In the genomic region with DNA sequence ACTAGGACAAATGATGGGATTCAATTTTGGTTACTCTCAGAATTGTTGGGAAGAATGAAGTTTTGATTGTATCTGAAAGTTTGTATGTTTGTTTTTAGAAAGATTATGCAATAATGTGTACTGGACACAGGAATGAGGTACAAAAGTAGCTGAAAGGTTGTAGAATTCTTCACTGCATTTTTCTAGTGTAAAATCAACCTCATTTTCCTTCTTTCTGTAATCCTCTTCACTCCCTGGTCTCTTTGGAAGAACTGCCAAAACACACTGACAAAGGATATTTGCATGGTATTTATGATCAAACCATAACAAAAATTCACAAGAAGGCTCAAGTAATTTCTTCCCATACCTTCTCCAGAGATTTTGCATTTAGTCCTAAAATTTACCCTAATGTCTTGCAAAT, we compare ENCODE assay signal across 18 cellular contexts.
DNase-seq lines count a peak whose midpoint lies in the region; ATAC-seq and TF ChIP-seq lines count a peak whose summit lies in the region.
"Had no signal": no experiment of that assay in that cellular context is flagged by ENCODE, and none has a peak within 500 bp of the region (broad histone marks: within the 10 kb centered on the region; RNA-seq: fewer than 3 reads in every experiment).

No MANE protein-coding gene starts in this region.

- H3K27ac ChIP-seq in angular gyrus (ENCODE audit: low read depth, low read length) (peak overlapping the region; percentile 59), dorsolateral prefrontal cortex (peak overlapping the region in 56 of 59 donors; percentile 7 to 97 (median 74))

- H3K9me3 Mint-ChIP-seq in nephron, result no peaks in the 10 kb centered on the region
- H3K9me3 Mint-ChIP-seq: CD4-positive, alpha-beta T cell had no signal

- DNase-seq in AG10803 (ENCODE audit: low read depth) (peak; percentile 60), dorsolateral prefrontal cortex (no peak), NCI-H69 (lab: John Stamatoyannopoulos, UW) (no peak), lower leg skin (ENCODE audit: low spot score in 2 of 2) (no peak), GF-D8 (lab: John Stamatoyannopoulos, UW) (no peak)
- DNase-seq: 8988T; BE2C; CD4-positive, alpha-beta T cell; DMS53; KG1; NCI-H1694 treated with DMSO at 0.1 percent for 48 hours; NCI-H510A; NCI-H82; OCI-M1; Right ventricle myocardium superior had no signal

- H3K4me1 Mint-ChIP-seq in nephron, result peaks cover 27% of the 10 kb centered on the region

- H3K27ac Mint-ChIP-seq in nephron, result peak overlapping the region; percentile 4 to 58 (median 45)
- H3K27ac Mint-ChIP-seq: CD4-positive, alpha-beta T cell had no signal

- peaks cover 65% of the 10 kb centered on the region for H3K36me3 Mint-ChIP-seq in nephron (ENCODE audit: low read depth)

- TF ChIP-seq CTCF in AG10803 (conservative IDR thresholded peaks at IDR 0.05; ENCODE audit: low read length) (no peak), dorsolateral prefrontal cortex (IDR thresholded peaks at IDR 0.05 in 54 of 56, conservative IDR thresholded peaks at IDR 0.05 in 2 of 56; ENCODE audit: low read depth in 1 of 56, partially characterized antibody in 56 of 56) (no peak), nephron (IDR thresholded peaks at IDR 0.05; ENCODE audit: unreplicated experiment in 3 of 3) (no peak), lower leg skin (IDR thresholded peaks at IDR 0.05) (no peak)

- no peak for TF ChIP-seq POLR2A in lower leg skin (IDR thresholded peaks at IDR 0.05)

- no peak overlapping the region for H3K4me3 ChIP-seq in AG10803 (ENCODE audit: low read length)
- no peak overlapping the region for H3K4me3 ChIP-seq in dorsolateral prefrontal cortex
- H3K4me3 ChIP-seq in lower leg skin (ENCODE audit: low read depth, poor library complexity, severe bottlenecking), result no peak overlapping the region

- H3K27me3 Mint-ChIP-seq in nephron (ENCODE audit: low read depth), result no peaks in the 10 kb centered on the region
- H3K27me3 Mint-ChIP-seq: CD4-positive, alpha-beta T cell had no signal

- no peak overlapping the region for H3K4me3 Mint-ChIP-seq in nephron
- H3K4me3 Mint-ChIP-seq: CD4-positive, alpha-beta T cell had no signal

- intact Hi-C loops in dorsolateral prefrontal cortex (cut with DNase I), result no loop called here
- intact Hi-C loops in lower leg skin (cut with DNase I; ENCODE audit: low total_unique reads), result no loop called here

- ATAC-seq in HG03097 (IDR thresholded peaks at IDR 0.05; ENCODE audit: low FRiP score, unreplicated experiment), result no peak

- no peaks in the 10 kb centered on the region for H3K27me3 ChIP-seq in dorsolateral prefrontal cortex
- H3K27me3 ChIP-seq: BE2C had no signal
